ENCODE assay signal across 25 cellular contexts in the genomic region with DNA sequence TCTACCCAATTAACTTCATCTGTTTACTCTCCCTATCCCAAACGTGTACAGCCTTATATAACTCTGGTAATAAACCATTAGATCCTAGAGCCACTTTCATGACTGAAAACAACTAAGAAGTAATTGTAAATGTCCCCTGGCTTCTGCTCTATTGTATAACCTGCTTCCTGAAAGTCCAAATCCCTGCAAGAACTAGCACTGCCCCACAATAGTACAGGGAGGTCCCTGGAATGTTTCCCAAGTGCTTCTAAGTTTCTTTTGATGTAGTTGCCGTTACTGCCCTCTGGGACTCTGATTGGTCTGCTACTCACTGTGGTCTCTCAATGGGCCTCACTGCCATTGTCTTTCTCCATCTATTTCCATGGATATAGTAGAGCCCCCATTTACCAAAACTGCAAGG.
"Had no signal": no experiment of that assay in that cellular context is flagged by ENCODE, and none has a peak within 500 bp of the region (broad histone marks: within the 10 kb centered on the region; RNA-seq: fewer than 3 reads in every experiment).

No MANE protein-coding gene starts in this region.

- H3K27me3 ChIP-seq: colonic mucosa, dorsolateral prefrontal cortex, esophagus muscularis mucosa, esophagus squamous epithelium, foreskin keratinocyte, gastrocnemius medialis, gastroesophageal sphincter, heart left ventricle, heart right ventricle had no signal

- H3K27ac Mint-ChIP-seq: dendritic cell treated with granulocyte-macrophage colony-stimulating factor and Interleukin-4, amounts not matched to agents 40 ng/mL and 50 ng/mL, for 4 days; effector memory CD8-positive, alpha-beta T cell; endodermal cell had no signal

- H3K27ac ChIP-seq: colonic mucosa, coronary artery, dorsolateral prefrontal cortex, epithelial cell of prostate, esophagus muscularis mucosa, esophagus squamous epithelium, foreskin keratinocyte, gastrocnemius medialis, gastroesophageal sphincter, heart left ventricle, heart right ventricle had no signal

- H3K4me1 Mint-ChIP-seq: endodermal cell had no signal

- DNase-seq: colonic mucosa; cortex of kidney; dermis blood vessel endothelial cell; dorsolateral prefrontal cortex; effector CD4-positive, alpha-beta T cell; effector CD8-positive, alpha-beta T cell; effector memory CD4-positive, alpha-beta T cell; effector memory CD8-positive, alpha-beta T cell; endodermal cell; erythroblast; esophagus squamous epithelium; foreskin fibroblast; foreskin keratinocyte; foreskin melanocyte; gastrocnemius medialis; glutamatergic neuron; head of caudate nucleus; heart left ventricle; heart right ventricle had no signal

- H3K9me3 ChIP-seq: colonic mucosa, esophagus muscularis mucosa, esophagus squamous epithelium, gastrocnemius medialis, gastroesophageal sphincter, heart left ventricle had no signal

- H3K9me3 Mint-ChIP-seq: endodermal cell had no signal

- H3K4me3 Mint-ChIP-seq: dendritic cell treated with granulocyte-macrophage colony-stimulating factor and Interleukin-4, amounts not matched to agents 40 ng/mL and 50 ng/mL, for 4 days; effector memory CD8-positive, alpha-beta T cell; endodermal cell had no signal

- H3K4me1 ChIP-seq: colonic mucosa, esophagus muscularis mucosa, esophagus squamous epithelium, foreskin keratinocyte, gastrocnemius medialis, gastroesophageal sphincter had no signal

- H3K27me3 Mint-ChIP-seq: dendritic cell treated with granulocyte-macrophage colony-stimulating factor and Interleukin-4, amounts not matched to agents 40 ng/mL and 50 ng/mL, for 4 days; effector memory CD8-positive, alpha-beta T cell had no signal

- ATAC-seq: effector memory CD8-positive, alpha-beta T cell; esophagus mucosa; foreskin keratinocyte; gastrocnemius medialis; gastroesophageal sphincter; heart left ventricle had no signal

- H3K4me3 ChIP-seq: colonic mucosa, coronary artery, dorsolateral prefrontal cortex, esophagus muscularis mucosa, esophagus squamous epithelium, gastrocnemius medialis, gastroesophageal sphincter, heart left ventricle, heart right ventricle had no signal

- H3K36me3 ChIP-seq: colonic mucosa, esophagus muscularis mucosa, esophagus squamous epithelium, gastrocnemius medialis, gastroesophageal sphincter, heart left ventricle, heart right ventricle had no signal
